15 cellular contexts compared by ENCODE assay signal in the genomic region with DNA sequence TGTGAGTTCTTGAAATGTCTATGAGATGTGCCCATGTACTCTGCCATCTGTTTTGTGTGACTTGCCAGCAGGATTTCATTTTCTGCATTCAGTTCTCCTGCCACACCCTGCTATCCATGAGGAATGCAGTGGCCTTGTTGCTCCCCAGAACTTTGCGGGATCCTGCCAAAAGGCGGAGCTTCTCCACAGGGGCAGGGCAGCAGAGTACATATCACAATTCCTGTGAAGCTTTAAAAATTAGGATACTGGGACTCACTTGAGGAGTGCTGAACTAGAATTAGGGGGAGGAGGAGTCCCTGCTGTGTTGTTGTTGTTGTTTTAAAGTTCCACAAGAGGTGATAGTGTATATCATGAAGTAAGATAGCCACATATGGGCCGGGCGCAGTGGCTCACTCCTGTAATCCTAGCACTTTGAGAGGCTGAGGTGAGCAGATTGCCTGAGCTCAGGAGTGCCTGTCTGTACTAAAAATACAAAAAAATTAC.
A peak's percentile ranks its signal among the peaks of the same experiment; 100 is the strongest.
DNase-seq lines count a peak whose midpoint lies in the region; ATAC-seq, FAIRE-seq and TF ChIP-seq lines count a peak whose summit lies in the region.
"Had no signal": no experiment of that assay in that cellular context is flagged by ENCODE, and none has a peak within 500 bp of the region (broad histone marks: within the 10 kb centered on the region; RNA-seq: fewer than 3 reads in every experiment).

No MANE protein-coding gene starts in this region.

- FAIRE-seq in HTR-8/SVneo (lab: Jason Lieb, UNC) = no peak
- FAIRE-seq: D721Med, H54 had no signal

- H3K9me2 ChIP-seq in SK-N-SH = no peaks in the 10 kb centered on the region

- CTCF ChIA-PET in SK-N-SH (lab: Yijun Ruan, JAX) = interaction anchor here (0.9 to 1.6 kb wide), 2 partner anchors 9 to 74 kb away, joined by 3 to 5 read pairs; no protein-coding TSS in a partner anchor

- WGBS in SK-N-SH (ENCODE audit: low lambda C conversion rate) = 76% methylated on average over 4 of the region's 4 CpGs

- H3K36me3 ChIP-seq in SK-N-SH (replicated peaks in 1 of 2; ENCODE audit: control insufficient read depth in 1 of 2, insufficient read depth in 2 of 2, low read length in 1 of 2) (peaks cover 0 to 3% of the 10 kb centered on the region in 2 experiments), lower lobe of right lung (no peaks in the 10 kb centered on the region)

- no peak overlapping the region for H2AFZ ChIP-seq in SK-N-SH (ENCODE audit: low read depth)

- no peak for TF ChIP-seq EP300 in SK-N-SH (IDR thresholded peaks at IDR 0.05; ENCODE audit: borderline replicate concordance in 1 of 2, low read depth in 1 of 2, low read length in 1 of 2)

- H3K9me3 ChIP-seq in SK-N-SH (no peaks in the 10 kb centered on the region), lower lobe of right lung (no peaks in the 10 kb centered on the region)

- POLR2A ChIA-PET in SK-N-SH (lab: Yijun Ruan, JAX) = no interaction called here

- H3K79me2 ChIP-seq in SK-N-SH (ENCODE audit: insufficient read depth) = peaks cover 71% of the 10 kb centered on the region; the same call in 1 of the 2 replicates

- TF ChIP-seq CTCF in SK-N-SH (IDR thresholded peaks at IDR 0.05) (no peak), lower lobe of right lung (IDR thresholded peaks at IDR 0.05) (no peak)

- no peaks in the 10 kb centered on the region for H3K27me3 ChIP-seq in SK-N-SH (ENCODE audit: insufficient read depth)
- H3K27me3 ChIP-seq in lower lobe of right lung (ENCODE audit: low read depth) = no peaks in the 10 kb centered on the region

- DNase-seq in SK-N-SH = no peak
- DNase-seq in dedifferentiated amniotic fluid mesenchymal stem cell (ENCODE audit: extremely low spot score) = peak; percentile 60
- DNase-seq in lower lobe of right lung = peak; percentile 53
- no peak for DNase-seq in activated CD8-positive, alpha-beta memory T cell treated with anti-CD3 and anti-CD28 coated beads for 24 hours
- DNase-seq in NCI-H1092 (lab: John Stamatoyannopoulos, UW) = no peak
- DNase-seq in HTR-8/SVneo (ENCODE audit: insufficient read length, low spot score) = no peak
- DNase-seq: activated T-cell treated with anti-CD3 and anti-CD28 coated beads, Interleukin-2, amount 50 U/mL, for 48 hours; KG1; NCI-H2107; nucleus accumbens had no signal

- no peak for TF ChIP-seq RAD21 in SK-N-SH (IDR thresholded peaks at IDR 0.05; ENCODE audit: low read length)

- H3F3A ChIP-seq in SK-N-SH (replicated peaks; ENCODE audit: insufficient read depth) = peaks cover 9% of the 10 kb centered on the region

- no peak overlapping the region for H3K9ac ChIP-seq in SK-N-SH

- H3K4me1 ChIP-seq in SK-N-SH (ENCODE audit: control insufficient read depth in 1 of 2, insufficient read depth in 2 of 2, low read depth in 1 of 2, low read length in 1 of 2) (peaks cover 6 to 12% of the 10 kb centered on the region in 2 experiments), lower lobe of right lung (peaks cover 66% of the 10 kb centered on the region)

- H4K20me1 ChIP-seq in SK-N-SH (ENCODE audit: insufficient read depth) = no peaks in the 10 kb centered on the region

- intact Hi-C loops in lower lobe of right lung (cut with DNase I) = no loop called here

- ATAC-seq in SK-N-SH treated with all-trans-retinoic acid at 6 μM for 48 hours (peak; percentile 77), lower lobe of right lung (peak; percentile 66 to 85), GM21515 (IDR thresholded peaks at IDR 0.05; ENCODE audit: unreplicated experiment) (no peak)

- no peak overlapping the region for H3K4me2 ChIP-seq in SK-N-SH

- H3K4me3 ChIP-seq in SK-N-SH (ENCODE audit: low read depth in 2 of 2, low read length in 1 of 2) (no peak overlapping the region), lower lobe of right lung (no peak overlapping the region)

- H3K27ac ChIP-seq in SK-N-SH (ENCODE audit: low read depth in 2 of 2, low read length in 1 of 2) (peak overlapping the region in 1 of 2 experiments; percentile 5; a peak in 1 of 4 replicates), lower lobe of right lung (peak overlapping the region; percentile 25)
- H3K27ac ChIP-seq: 22Rv1 had no signal

TF ChIP-seq in SK-N-SH treated with all-trans-retinoic acid at 6 μM for 48 hours, 23 proteins besides CTCF, POLR2A, EP300 and RAD21 (continues in another document):
- TF ChIP-seq BACH2 (CRISPR knock-in tag; IDR thresholded peaks at IDR 0.05; ENCODE audit: borderline replicate concordance) = no peak
- TF ChIP-seq TOX (CRISPR knock-in tag; IDR thresholded peaks at IDR 0.05; ENCODE audit: borderline replicate concordance) = no peak
- TF ChIP-seq, protein P1, sequence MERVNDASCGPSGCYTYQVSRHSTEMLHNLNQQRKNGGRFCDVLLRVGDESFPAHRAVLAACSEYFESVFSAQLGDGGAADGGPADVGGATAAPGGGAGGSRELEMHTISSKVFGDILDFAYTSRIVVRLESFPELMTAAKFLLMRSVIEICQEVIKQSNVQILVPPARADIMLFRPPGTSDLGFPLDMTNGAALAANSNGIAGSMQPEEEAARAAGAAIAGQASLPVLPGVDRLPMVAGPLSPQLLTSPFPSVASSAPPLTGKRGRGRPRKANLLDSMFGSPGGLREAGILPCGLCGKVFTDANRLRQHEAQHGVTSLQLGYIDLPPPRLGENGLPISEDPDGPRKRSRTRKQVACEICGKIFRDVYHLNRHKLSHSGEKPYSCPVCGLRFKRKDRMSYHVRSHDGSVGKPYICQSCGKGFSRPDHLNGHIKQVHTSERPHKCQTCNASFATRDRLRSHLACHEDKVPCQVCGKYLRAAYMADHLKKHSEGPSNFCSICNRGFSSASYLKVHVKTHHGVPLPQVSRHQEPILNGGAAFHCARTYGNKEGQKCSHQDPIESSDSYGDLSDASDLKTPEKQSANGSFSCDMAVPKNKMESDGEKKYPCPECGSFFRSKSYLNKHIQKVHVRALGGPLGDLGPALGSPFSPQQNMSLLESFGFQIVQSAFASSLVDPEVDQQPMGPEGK (CRISPR knock-in tag; IDR thresholded peaks at IDR 0.05; ENCODE audit: borderline replicate concordance) = no peak
- no peak for TF ChIP-seq PPARA (CRISPR knock-in tag; IDR thresholded peaks at IDR 0.05; ENCODE audit: borderline replicate concordance)
- TF ChIP-seq ISL1 (CRISPR knock-in tag; IDR thresholded peaks at IDR 0.05) = no peak
- TF ChIP-seq ZNF8 (CRISPR knock-in tag; IDR thresholded peaks at IDR 0.05) = no peak
- no peak for TF ChIP-seq ARNTL (CRISPR knock-in tag; IDR thresholded peaks at IDR 0.05; ENCODE audit: borderline replicate concordance, low read depth)
- no peak for TF ChIP-seq ZFP3 (CRISPR knock-in tag; IDR thresholded peaks at IDR 0.05)
- TF ChIP-seq ZNF565 (CRISPR knock-in tag; conservative IDR thresholded peaks at IDR 0.05; ENCODE audit: low read depth) = no peak
- TF ChIP-seq TCF4 (CRISPR knock-in tag; IDR thresholded peaks at IDR 0.05; ENCODE audit: borderline replicate concordance) = no peak
- no peak for TF ChIP-seq SNAI2 (CRISPR knock-in tag; IDR thresholded peaks at IDR 0.05)
- TF ChIP-seq ZFP30 (CRISPR knock-in tag; IDR thresholded peaks at IDR 0.05) = no peak
- TF ChIP-seq ESRRG (CRISPR knock-in tag; IDR thresholded peaks at IDR 0.05) = no peak
- no peak for TF ChIP-seq ZNF70 (CRISPR knock-in tag; IDR thresholded peaks at IDR 0.05)

TF ChIP-seq in SK-N-SH, 30 proteins besides CTCF, POLR2A, EP300 and RAD21:
- TF ChIP-seq FOXJ3 (CRISPR knock-in tag; IDR thresholded peaks at IDR 0.05) (no peak), POLR2AphosphoS5 (IDR thresholded peaks at IDR 0.05; ENCODE audit: low read depth, low read length) (no peak), TAF1 (IDR thresholded peaks at IDR 0.05; ENCODE audit: borderline replicate concordance, low read depth, low read length) (no peak), TCF12 (IDR thresholded peaks at IDR 0.05) (no peak; the same call in 1 of the 2 replicates), GABPA (IDR thresholded peaks at IDR 0.05; ENCODE audit: low read depth) (no peak), TEAD4 (IDR thresholded peaks at IDR 0.05; ENCODE audit: borderline replicate concordance, insufficient read depth) (no peak), RXRA (IDR thresholded peaks at IDR 0.05; ENCODE audit: borderline replicate concordance, low read depth) (no peak), MXI1 (IDR thresholded peaks at IDR 0.05; ENCODE audit: low read depth, low read length) (no peak), FOXM1 (IDR thresholded peaks at IDR 0.05; ENCODE audit: low read depth) (no peak), MEF2A (IDR thresholded peaks at IDR 0.05; ENCODE audit: borderline replicate concordance, low read depth) (no peak), RFX5 (IDR thresholded peaks at IDR 0.05; ENCODE audit: low read length) (no peak), NRF1 (IDR thresholded peaks at IDR 0.05; ENCODE audit: low read depth, low read length) (no peak), ELF1 (IDR thresholded peaks at IDR 0.05) (no peak), NFIC (IDR thresholded peaks at IDR 0.05; ENCODE audit: borderline replicate concordance) (no peak)
- TF ChIP-seq, protein P2, sequence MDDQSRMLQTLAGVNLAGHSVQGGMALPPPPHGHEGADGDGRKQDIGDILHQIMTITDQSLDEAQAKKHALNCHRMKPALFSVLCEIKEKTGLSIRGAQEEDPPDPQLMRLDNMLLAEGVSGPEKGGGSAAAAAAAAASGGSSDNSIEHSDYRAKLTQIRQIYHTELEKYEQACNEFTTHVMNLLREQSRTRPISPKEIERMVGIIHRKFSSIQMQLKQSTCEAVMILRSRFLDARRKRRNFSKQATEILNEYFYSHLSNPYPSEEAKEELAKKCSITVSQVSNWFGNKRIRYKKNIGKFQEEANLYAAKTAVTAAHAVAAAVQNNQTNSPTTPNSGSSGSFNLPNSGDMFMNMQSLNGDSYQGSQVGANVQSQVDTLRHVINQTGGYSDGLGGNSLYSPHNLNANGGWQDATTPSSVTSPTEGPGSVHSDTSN (IDR thresholded peaks at IDR 0.05) = no peak
- TF ChIP-seq, protein P3, sequence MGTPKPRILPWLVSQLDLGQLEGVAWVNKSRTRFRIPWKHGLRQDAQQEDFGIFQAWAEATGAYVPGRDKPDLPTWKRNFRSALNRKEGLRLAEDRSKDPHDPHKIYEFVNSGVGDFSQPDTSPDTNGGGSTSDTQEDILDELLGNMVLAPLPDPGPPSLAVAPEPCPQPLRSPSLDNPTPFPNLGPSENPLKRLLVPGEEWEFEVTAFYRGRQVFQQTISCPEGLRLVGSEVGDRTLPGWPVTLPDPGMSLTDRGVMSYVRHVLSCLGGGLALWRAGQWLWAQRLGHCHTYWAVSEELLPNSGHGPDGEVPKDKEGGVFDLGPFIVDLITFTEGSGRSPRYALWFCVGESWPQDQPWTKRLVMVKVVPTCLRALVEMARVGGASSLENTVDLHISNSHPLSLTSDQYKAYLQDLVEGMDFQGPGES (IDR thresholded peaks at IDR 0.05; ENCODE audit: low read depth, low read length) = no peak
- TF ChIP-seq, protein P4, sequence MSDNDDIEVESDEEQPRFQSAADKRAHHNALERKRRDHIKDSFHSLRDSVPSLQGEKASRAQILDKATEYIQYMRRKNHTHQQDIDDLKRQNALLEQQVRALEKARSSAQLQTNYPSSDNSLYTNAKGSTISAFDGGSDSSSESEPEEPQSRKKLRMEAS (IDR thresholded peaks at IDR 0.05; ENCODE audit: low read depth) = no peak
TF ChIP-seq in SK-N-SH: peak in this region for 0.

Comparison
In these comparisons a context has a peak if more than half of its experiments do, and no peak if none do; other contexts are left out.
1. DNase-seq: peak in dedifferentiated amniotic fluid mesenchymal stem cell (single experiment) and lower lobe of right lung (single experiment); none in SK-N-SH (single experiment), activated CD8-positive, alpha-beta memory T cell treated with anti-CD3 and anti-CD28 coated beads for 24 hours (single experiment), NCI-H1092 (single experiment) and HTR-8/SVneo (single experiment).